Comparison of ENCODE assay signal across 29 cellular contexts in the genomic region with DNA sequence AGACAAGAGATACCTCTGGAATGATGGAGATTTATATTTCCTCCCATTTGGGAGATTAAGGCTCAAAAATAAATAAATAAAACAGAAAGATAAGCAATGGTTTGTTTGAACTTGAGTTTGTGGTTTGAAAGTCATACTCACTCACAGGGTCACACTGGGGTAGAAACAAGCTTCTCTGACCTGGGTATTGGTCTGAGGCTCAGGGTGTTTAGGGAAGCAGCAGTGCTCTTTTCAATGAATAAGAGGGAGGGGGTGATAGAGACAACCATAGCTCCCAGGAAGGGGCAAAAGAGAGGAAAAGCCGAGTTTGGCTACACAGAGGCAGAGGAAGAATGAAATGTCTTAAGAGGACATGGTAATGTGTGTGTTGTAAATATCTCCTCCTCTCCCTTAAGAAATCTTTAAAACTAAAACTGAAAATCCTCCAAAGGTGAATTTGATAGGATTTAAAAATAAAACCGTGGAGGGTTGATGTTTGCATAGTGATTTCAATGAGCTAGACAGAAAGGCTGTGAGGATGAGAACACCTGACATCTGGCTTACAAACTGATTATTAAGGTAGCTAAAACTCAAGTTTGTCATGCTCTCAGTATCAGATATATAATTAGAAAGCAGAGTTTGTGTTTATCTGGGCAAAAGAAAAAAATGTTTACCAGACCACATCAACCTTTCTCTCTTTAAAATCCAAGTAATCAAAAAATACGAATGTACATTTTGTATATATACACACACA.
"Had no signal": no experiment of that assay in that cellular context is flagged by ENCODE, and none has a peak within 500 bp of the region (broad histone marks: within the 10 kb centered on the region; RNA-seq: fewer than 3 reads in every experiment).

No MANE protein-coding gene starts in this region.

- ATAC-seq: activated T-cell treated with anti-CD3 and anti-CD28 coated beads, Interleukin-2, amount 50 U/mL, for 4 hours; activated T-helper 17 cell treated with anti-CD3 and anti-CD28 coated beads, Interleukin-2, amount 50 U/mL, for 72 hours; gastroesophageal sphincter; heart right ventricle; T-helper 17 cell had no signal

- H2AFZ ChIP-seq: hepatocyte had no signal

- DNase-seq: activated CD4-positive, alpha-beta memory T cell treated with anti-CD3 and anti-CD28 coated beads, Interleukin-2, amount 10 ng/mL, durations not matched to agents 7 days and 5 days; activated CD4-positive, alpha-beta T cell treated with anti-CD3 and anti-CD28 coated beads for 1 hour; activated CD4-positive, alpha-beta T cell treated with anti-CD3 and anti-CD28 coated beads for 4 hours; activated CD4-positive, alpha-beta T cell treated with anti-CD3 and anti-CD28 coated beads, Interleukin-2, amount 10 ng/mL, durations not matched to agents 7 days and 5 days; activated CD4-positive, alpha-beta T cell treated with anti-CD3 and anti-CD28 coated beads, Interleukin-2, amount 50 U/mL, for 4 hours; activated effector memory CD4-positive, alpha-beta T cell treated with Interleukin-2 at 50 U/mL for 16 hours; activated gamma-delta T cell treated with Interleukin-2 at 50 U/mL for 16 hours; activated naive CD4-positive, alpha-beta T cell treated with anti-CD3 and anti-CD28 coated beads, Interleukin-2, amount 50 U/mL, for 16 hours; activated naive CD4-positive, alpha-beta T cell treated with Interleukin-2 at 50 U/mL for 16 hours; activated T-cell treated with anti-CD3 and anti-CD28 coated beads, Interleukin-2, amount 50 U/mL, for 4 hours; amniotic stem cell; anterior cingulate cortex; brain microvascular endothelial cell; dorsolateral prefrontal cortex; effector memory CD4-positive, alpha-beta T cell; esophagus squamous epithelium; foreskin melanocyte; heart right ventricle; T-helper 17 cell; T1000 had no signal

- H3K27ac ChIP-seq: brain microvascular endothelial cell, coronary artery, dorsolateral prefrontal cortex, epithelial cell of prostate, esophagus squamous epithelium, gastroesophageal sphincter, heart right ventricle, hepatocyte had no signal

- H3K4me3 ChIP-seq: coronary artery, dorsolateral prefrontal cortex, esophagus squamous epithelium, gastroesophageal sphincter, heart right ventricle, hepatocyte had no signal

- H3K79me2 ChIP-seq: hepatocyte had no signal

- H3K27me3 Mint-ChIP-seq: activated CD4-positive, alpha-beta memory T cell treated with anti-CD3 and anti-CD28 coated beads, Interleukin-2, amount 10 ng/mL, durations not matched to agents 7 days and 5 days; activated CD4-positive, alpha-beta T cell treated with anti-CD3 and anti-CD28 coated beads, Interleukin-2, amount 10 ng/mL, durations not matched to agents 7 days and 5 days; activated naive CD8-positive, alpha-beta T cell; central memory CD8-positive, alpha-beta T cell; dendritic cell treated with granulocyte-macrophage colony-stimulating factor and Interleukin-4, amounts not matched to agents 40 ng/mL and 50 ng/mL, for 4 days; T-helper 17 cell had no signal

- H3K4me1 Mint-ChIP-seq: activated CD4-positive, alpha-beta memory T cell treated with anti-CD3 and anti-CD28 coated beads, Interleukin-2, amount 10 ng/mL, durations not matched to agents 7 days and 5 days; activated CD4-positive, alpha-beta T cell treated with anti-CD3 and anti-CD28 coated beads, Interleukin-2, amount 10 ng/mL, durations not matched to agents 7 days and 5 days; activated T-helper 17 cell treated with anti-CD3 and anti-CD28 coated beads, Interleukin-2, amount 50 U/mL, for 72 hours; central memory CD8-positive, alpha-beta T cell; T-helper 17 cell had no signal

- H3K4me2 ChIP-seq: hepatocyte had no signal

- H3K27me3 ChIP-seq: brain microvascular endothelial cell, dorsolateral prefrontal cortex, esophagus squamous epithelium, gastroesophageal sphincter, heart right ventricle, hepatocyte had no signal

- H3K9me3 Mint-ChIP-seq: activated CD4-positive, alpha-beta memory T cell treated with anti-CD3 and anti-CD28 coated beads, Interleukin-2, amount 10 ng/mL, durations not matched to agents 7 days and 5 days; activated CD4-positive, alpha-beta T cell treated with anti-CD3 and anti-CD28 coated beads, Interleukin-2, amount 10 ng/mL, durations not matched to agents 7 days and 5 days; T-helper 2 cell treated with Interferon-gamma antibody and Interleukin-4, amounts not matched to agents 5 μg/mL and 100 μg/mL, for 36 hours had no signal

- H3K27ac Mint-ChIP-seq: activated CD4-positive, alpha-beta memory T cell treated with anti-CD3 and anti-CD28 coated beads, Interleukin-2, amount 10 ng/mL, durations not matched to agents 7 days and 5 days; activated CD4-positive, alpha-beta T cell treated with anti-CD3 and anti-CD28 coated beads, Interleukin-2, amount 10 ng/mL, durations not matched to agents 7 days and 5 days; activated naive CD8-positive, alpha-beta T cell; activated T-helper 17 cell treated with anti-CD3 and anti-CD28 coated beads, Interleukin-2, amount 50 U/mL, for 72 hours; dendritic cell treated with granulocyte-macrophage colony-stimulating factor and Interleukin-4, amounts not matched to agents 40 ng/mL and 50 ng/mL, for 4 days; T-helper 17 cell; T-helper 2 cell treated with Interferon-gamma antibody and Interleukin-4, amounts not matched to agents 5 μg/mL and 100 μg/mL, for 36 hours had no signal

- H3K9me3 ChIP-seq: esophagus squamous epithelium, gastroesophageal sphincter, heart right ventricle had no signal

- H3K4me3 Mint-ChIP-seq: activated CD4-positive, alpha-beta memory T cell treated with anti-CD3 and anti-CD28 coated beads, Interleukin-2, amount 10 ng/mL, durations not matched to agents 7 days and 5 days; activated CD4-positive, alpha-beta T cell treated with anti-CD3 and anti-CD28 coated beads, Interleukin-2, amount 10 ng/mL, durations not matched to agents 7 days and 5 days; activated naive CD8-positive, alpha-beta T cell; activated T-cell treated with anti-CD3 and anti-CD28 coated beads, Interleukin-2, amount 50 U/mL, for 4 hours; activated T-helper 17 cell treated with anti-CD3 and anti-CD28 coated beads, Interleukin-2, amount 50 U/mL, for 72 hours; central memory CD8-positive, alpha-beta T cell; dendritic cell treated with granulocyte-macrophage colony-stimulating factor and Interleukin-4, amounts not matched to agents 40 ng/mL and 50 ng/mL, for 4 days; T-helper 17 cell; T-helper 2 cell treated with Interferon-gamma antibody and Interleukin-4, amounts not matched to agents 5 μg/mL and 100 μg/mL, for 36 hours had no signal

- H3K36me3 Mint-ChIP-seq: activated naive CD8-positive, alpha-beta T cell had no signal

- H3K4me1 ChIP-seq: esophagus squamous epithelium, gastroesophageal sphincter, heart right ventricle had no signal

- H3K36me3 ChIP-seq: brain microvascular endothelial cell, esophagus squamous epithelium, gastroesophageal sphincter, heart right ventricle had no signal
